In the genomic region with DNA sequence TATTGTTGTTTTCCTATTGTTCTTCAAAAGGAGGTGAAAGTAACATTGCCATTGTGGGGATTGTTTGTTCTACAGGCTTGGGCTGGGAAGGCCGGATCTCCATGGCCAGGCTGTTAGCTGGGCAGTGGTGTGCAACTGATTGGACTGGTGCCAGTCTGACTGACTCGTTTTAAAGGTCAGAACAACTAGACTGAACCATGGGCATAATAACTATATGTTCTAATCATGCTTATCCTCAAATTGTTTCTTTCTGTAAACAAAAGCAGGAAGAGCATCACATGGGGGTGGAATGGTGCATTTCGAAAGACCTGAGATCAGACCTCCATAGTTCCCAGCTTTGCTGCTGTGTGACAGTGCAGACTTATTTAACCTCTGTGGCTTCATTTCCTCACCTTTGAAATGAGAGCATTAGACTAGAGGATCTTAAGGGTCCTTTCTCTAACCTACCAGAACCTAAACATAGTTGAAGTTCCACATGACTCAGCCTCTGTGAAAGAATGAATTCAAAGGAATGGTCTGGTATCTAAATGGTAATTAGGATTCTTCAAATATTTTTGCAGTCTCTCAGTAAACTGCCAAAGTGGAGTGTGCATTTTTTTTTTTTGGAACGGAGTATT, we compare ENCODE assay signal across 1 cellular context.
TF ChIP-seq lines count a peak whose summit lies in the region.

No MANE protein-coding gene starts in this region.

TF ChIP-seq in HCT116, 20 proteins besides CTCF, POLR2A, EP300 and RAD21 (continued from another document):
- TF ChIP-seq, protein P1, sequence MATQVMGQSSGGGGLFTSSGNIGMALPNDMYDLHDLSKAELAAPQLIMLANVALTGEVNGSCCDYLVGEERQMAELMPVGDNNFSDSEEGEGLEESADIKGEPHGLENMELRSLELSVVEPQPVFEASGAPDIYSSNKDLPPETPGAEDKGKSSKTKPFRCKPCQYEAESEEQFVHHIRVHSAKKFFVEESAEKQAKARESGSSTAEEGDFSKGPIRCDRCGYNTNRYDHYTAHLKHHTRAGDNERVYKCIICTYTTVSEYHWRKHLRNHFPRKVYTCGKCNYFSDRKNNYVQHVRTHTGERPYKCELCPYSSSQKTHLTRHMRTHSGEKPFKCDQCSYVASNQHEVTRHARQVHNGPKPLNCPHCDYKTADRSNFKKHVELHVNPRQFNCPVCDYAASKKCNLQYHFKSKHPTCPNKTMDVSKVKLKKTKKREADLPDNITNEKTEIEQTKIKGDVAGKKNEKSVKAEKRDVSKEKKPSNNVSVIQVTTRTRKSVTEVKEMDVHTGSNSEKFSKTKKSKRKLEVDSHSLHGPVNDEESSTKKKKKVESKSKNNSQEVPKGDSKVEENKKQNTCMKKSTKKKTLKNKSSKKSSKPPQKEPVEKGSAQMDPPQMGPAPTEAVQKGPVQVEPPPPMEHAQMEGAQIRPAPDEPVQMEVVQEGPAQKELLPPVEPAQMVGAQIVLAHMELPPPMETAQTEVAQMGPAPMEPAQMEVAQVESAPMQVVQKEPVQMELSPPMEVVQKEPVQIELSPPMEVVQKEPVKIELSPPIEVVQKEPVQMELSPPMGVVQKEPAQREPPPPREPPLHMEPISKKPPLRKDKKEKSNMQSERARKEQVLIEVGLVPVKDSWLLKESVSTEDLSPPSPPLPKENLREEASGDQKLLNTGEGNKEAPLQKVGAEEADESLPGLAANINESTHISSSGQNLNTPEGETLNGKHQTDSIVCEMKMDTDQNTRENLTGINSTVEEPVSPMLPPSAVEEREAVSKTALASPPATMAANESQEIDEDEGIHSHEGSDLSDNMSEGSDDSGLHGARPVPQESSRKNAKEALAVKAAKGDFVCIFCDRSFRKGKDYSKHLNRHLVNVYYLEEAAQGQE (IDR thresholded peaks at IDR 0.05; ENCODE audit: low read depth), result no peak
- TF ChIP-seq CBX3 (IDR thresholded peaks at IDR 0.05; ENCODE audit: low read depth) (no peak), YY1 (IDR thresholded peaks at IDR 0.05; ENCODE audit: extremely low read depth, insufficient replicate concordance, low read depth, low read length) (no peak), SP1 (IDR thresholded peaks at IDR 0.05; ENCODE audit: low read depth) (no peak), EZH2 (IDR thresholded peaks at IDR 0.05) (no peak)
TF ChIP-seq in HCT116: peak in this region for 0.
